28 cellular contexts compared by ENCODE assay signal in the genomic region with DNA sequence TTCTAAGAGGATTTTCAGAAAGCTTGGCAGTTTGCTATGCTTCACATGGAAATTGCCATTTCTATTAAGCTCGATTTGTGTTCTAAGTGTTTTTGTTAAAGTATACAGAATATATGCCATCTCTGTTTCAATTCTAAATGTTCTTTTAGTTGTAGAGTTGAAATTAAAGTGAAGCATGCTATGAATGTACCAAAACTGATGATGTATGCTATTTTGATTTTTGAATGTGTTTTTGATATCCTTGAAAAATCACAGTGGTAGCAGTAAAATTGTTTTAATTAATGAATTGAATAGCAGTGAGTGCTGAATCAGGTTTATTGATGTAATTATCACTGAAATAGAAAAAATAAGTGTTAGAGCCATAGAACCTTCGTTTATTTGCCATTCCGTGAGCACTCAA.
"Had no signal": no experiment of that assay in that cellular context is flagged by ENCODE, and none has a peak within 500 bp of the region (broad histone marks: within the 10 kb centered on the region; RNA-seq: fewer than 3 reads in every experiment).

No MANE protein-coding gene starts in this region.

- ATAC-seq: naive thymus-derived CD8-positive, alpha-beta T cell; natural killer cell treated with Interleukin-12 subunit alpha and Interleukin-12 subunit beta and Interleukin-15 and Interleukin-18, amount 100 ng/mL, for 72 hours; pancreas; psoas muscle; right cardiac atrium; sciatic nerve; stimulated activated memory B cell treated with anti-CD40 and anti-IgM and Interleukin-4, amounts not matched to agents 10 μg/mL and 1 μg/mL and 100 μg/mL, for 72 hours; stimulated activated naive CD8-positive, alpha-beta T cell treated with anti-CD3 and anti-CD28 coated beads, Interleukin-15, amount 100 ng/mL, for 72 hours; stimulated activated naive CD8-positive, alpha-beta T cell treated with anti-CD3 and anti-CD28 coated beads, Interleukin-15, Interleukin-2, amounts not matched to agents 100 U/mL and 50 U/mL, for 24 hours; upper lobe of right lung had no signal

- H3K4me2 ChIP-seq: smooth muscle cell had no signal

- H3K4me3 ChIP-seq: pancreas, psoas muscle, skin epidermis, smooth muscle cell, spleen, suprapubic skin, testis, tibial artery, transverse colon, upper lobe of right lung, uterus had no signal

- H3K4me1 ChIP-seq: psoas muscle, spleen, suprapubic skin, testis, tibial artery, transverse colon, upper lobe of right lung, uterus had no signal

- H3K9me3 ChIP-seq: neutrophil, pancreas, psoas muscle, suprapubic skin, testis, tibial artery, transverse colon, upper lobe of right lung, uterus had no signal

- H3K36me3 ChIP-seq: neutrophil, pancreas, spleen, suprapubic skin, tibial artery, transverse colon, upper lobe of right lung, uterus had no signal

- DNase-seq: naive thymus-derived CD8-positive, alpha-beta T cell; nephron progenitor cell; nucleus accumbens; pancreas; psoas muscle; right cardiac atrium; spleen; stimulated activated CD4-positive, alpha-beta T cell treated with anti-CD3 and anti-CD28 coated beads, Interleukin-12 subunit alpha, Interleukin-12 subunit beta, amount 100 ng/mL, for 4 hours; stimulated activated CD4-positive, alpha-beta T cell treated with anti-CD3 and anti-CD28 coated beads, Interleukin-1b, Interleukin-23, amount 100 ng/mL, for 48 hours; stimulated activated CD4-positive, alpha-beta T cell treated with anti-CD3 and anti-CD28 coated beads, Interleukin-4, amount 100 ng/mL, for 1 hour; stimulated activated CD4-positive, alpha-beta T cell treated with anti-CD3 and anti-CD28 coated beads, Interleukin-4, amount 100 ng/mL, for 4 hours; stimulated activated CD8-positive, alpha-beta memory T cell treated with anti-CD3 and anti-CD28 coated beads, Interleukin-4, amount 100 ng/mL, for 48 hours; stimulated activated naive CD4-positive, alpha-beta T cell; stimulated activated naive CD8-positive, alpha-beta T cell treated with anti-CD3 and anti-CD28 coated beads, Interleukin-15, amount 100 ng/mL, for 72 hours; stimulated activated naive CD8-positive, alpha-beta T cell treated with anti-CD3 and anti-CD28 coated beads, Interleukin-15, Interleukin-2, amounts not matched to agents 100 U/mL and 50 U/mL, for 24 hours; substantia nigra; testis; tibial artery; transverse colon; upper lobe of right lung; uterus had no signal

- H3K27ac ChIP-seq: neutrophil, pancreas, psoas muscle, skin epidermis, spleen, suprapubic skin, testis, tibial artery, transverse colon, upper lobe of right lung, uterus had no signal

- H3K27me3 ChIP-seq: neutrophil, pancreas, spleen, suprapubic skin, testis, tibial artery, transverse colon, upper lobe of right lung, uterus had no signal

- FAIRE-seq: pancreas had no signal
